Comparison of ENCODE assay signal across 18 cellular contexts in genomic region chr16:86199182-86199581, GRCh38.
DNase-seq lines count a peak whose midpoint lies in the region; ATAC-seq, FAIRE-seq and TF ChIP-seq lines count a peak whose summit lies in the region.
"Had no signal": no experiment of that assay in that cellular context is flagged by ENCODE, and none has a peak within 500 bp of the region (broad histone marks: within the 10 kb centered on the region; RNA-seq: fewer than 3 reads in every experiment).

No MANE protein-coding gene starts in this region.

- no peak overlapping the region for H3K4me2 ChIP-seq in K562 (ENCODE audit: insufficient read depth, low read length)
- H3K4me2 ChIP-seq: BLaER1 had no signal

- BruUV-seq in K562 (replicated peaks; lab: Mats Ljungman, UMichigan): no TSS peak

- H2AFZ ChIP-seq in K562 (ENCODE audit: low read depth, low read length): no peak overlapping the region

- in situ Hi-C loops in K562 (cut with MboI): no loop called here

- POLR2A ChIA-PET in K562 (lab: Yijun Ruan, JAX): no interaction called here
- POLR2A ChIA-PET in activated CD4-positive, alpha-beta T cell treated with anti-CD3 and anti-CD28 coated beads, Interleukin-2, amount 10 ng/mL, durations not matched to agents 7 days and 5 days (lab: Charles Lee): no interaction called here

- H3K4me1 ChIP-seq in K562 (replicated peaks in 1 of 2; ENCODE audit: control insufficient read depth in 2 of 2, insufficient read depth in 2 of 2, low read length in 2 of 2) (no peaks in the 10 kb centered on the region), prostate gland (replicated peaks) (no peaks in the 10 kb centered on the region)
- H3K4me1 ChIP-seq: BLaER1 had no signal

- peaks cover 62% of the 10 kb centered on the region for H3K27me3 Mint-ChIP-seq in activated CD4-positive, alpha-beta T cell treated with anti-CD3 and anti-CD28 coated beads, Interleukin-2, amount 10 ng/mL, durations not matched to agents 7 days and 5 days

- no peaks in the 10 kb centered on the region for H3K36me3 Mint-ChIP-seq in activated CD4-positive, alpha-beta T cell treated with anti-CD3 and anti-CD28 coated beads, Interleukin-2, amount 10 ng/mL, durations not matched to agents 7 days and 5 days (ENCODE audit: low read depth)
- H3K36me3 Mint-ChIP-seq: CD8-positive, alpha-beta memory T cell had no signal

- DNase-seq in K562 (ENCODE audit: extremely low read depth in 1 of 4, low spot score in 3 of 4) (no peak), islet precursor cell (peak; percentile 49), prostate gland (ENCODE audit: low spot score) (no peak), ureter (ENCODE audit: low spot score) (peak; percentile 32), Right ventricle myocardium inferior (ENCODE audit: missing footprints) (no peak)
- no peak for DNase-seq in activated CD4-positive, alpha-beta T cell treated with anti-CD3 and anti-CD28 coated beads, Interleukin-2, amount 10 ng/mL, durations not matched to agents 7 days and 5 days
- no peak for DNase-seq in activated naive CD4-positive, alpha-beta T cell (lab: John Stamatoyannopoulos, UW)
- DNase-seq: CD8-positive, alpha-beta memory T cell; GF-D8; GOT3; Karpas-422; MM.1S; NCI-H187 treated with DMSO at 0.1 percent for 48 hours; NCI-H2171; NCI-H446 treated with DMSO at 0.1 percent for 48 hours had no signal

- TF ChIP-seq CTCF in K562 (IDR thresholded peaks at IDR 0.05 in 2 of 3, conservative IDR thresholded peaks at IDR 0.05 in 1 of 3; ENCODE audit: insufficient read depth in 2 of 3, low read depth in 1 of 3, low read length in 3 of 3): no peak
- TF ChIP-seq CTCF in prostate gland (IDR thresholded peaks at IDR 0.05): no peak

- no peak overlapping the region for H3K9ac ChIP-seq in K562 (ENCODE audit: insufficient read depth in 1 of 2, low read depth in 2 of 2, low read length in 2 of 2)
- H3K9ac ChIP-seq: BLaER1 had no signal

- H3K9me3 Mint-ChIP-seq in activated CD4-positive, alpha-beta T cell treated with anti-CD3 and anti-CD28 coated beads, Interleukin-2, amount 10 ng/mL, durations not matched to agents 7 days and 5 days: no peaks in the 10 kb centered on the region
- H3K9me3 Mint-ChIP-seq: CD8-positive, alpha-beta memory T cell had no signal

- no peak for TF ChIP-seq EP300 in K562 (IDR thresholded peaks at IDR 0.05; ENCODE audit: low read length)

- H3K4me1 Mint-ChIP-seq in activated CD4-positive, alpha-beta T cell treated with anti-CD3 and anti-CD28 coated beads, Interleukin-2, amount 10 ng/mL, durations not matched to agents 7 days and 5 days: no peaks in the 10 kb centered on the region
- H3K4me1 Mint-ChIP-seq: CD8-positive, alpha-beta memory T cell had no signal

- H3K4me3 ChIP-seq in K562 (no peak overlapping the region), prostate gland (no peak overlapping the region)
- H3K4me3 ChIP-seq: BLaER1 had no signal

- TF ChIP-seq RAD21 in K562 (CRISPR knock-in tag; conservative IDR thresholded peaks at IDR 0.05 in 1 of 2, IDR thresholded peaks at IDR 0.05 in 1 of 2): no peak

- intact Hi-C loops in K562 (cut with micrococcal nuclease): no loop called here
- intact Hi-C loops in prostate gland (cut with DNase I): loop anchor here (2.0 to 5.0 kb wide), 3 partner anchors 47 to 316 kb away; no protein-coding TSS in a partner anchor
- intact Hi-C loops in Right ventricle myocardium inferior (cut with DNase I): no loop called here

- H3K9me3 ChIP-seq in K562 (replicated peaks; ENCODE audit: control insufficient read depth, insufficient read depth, low read depth, low read length) (no peaks in the 10 kb centered on the region), prostate gland (no peaks in the 10 kb centered on the region)
- H3K9me3 ChIP-seq: BLaER1 had no signal

- H3K27me3 ChIP-seq in K562 (ENCODE audit: control insufficient read depth in 2 of 2, insufficient read depth in 2 of 2, low read length in 2 of 2) (peaks cover 68% of the 10 kb centered on the region in 2 experiments), prostate gland (replicated peaks; ENCODE audit: insufficient read depth) (peaks cover 25% of the 10 kb centered on the region)

- 2% methylated on average over 7 of the region's 7 CpGs for WGBS in K562 (ENCODE audit: insufficient coverage, low coverage, missing lambda C conversion rate)
- WGBS in prostate gland: 12% methylated on average over 7 of the region's 7 CpGs

- ATAC-seq in K562: no peak
- no peak for ATAC-seq in GM19328 (IDR thresholded peaks at IDR 0.05; ENCODE audit: unreplicated experiment)
- no peak for ATAC-seq in Right ventricle myocardium inferior
- ATAC-seq: HepG2 had no signal

- H3K9me1 ChIP-seq in K562 (ENCODE audit: control insufficient read depth, insufficient read depth, low read length): no peaks in the 10 kb centered on the region

- H3K4me3 Mint-ChIP-seq in activated CD4-positive, alpha-beta T cell treated with anti-CD3 and anti-CD28 coated beads, Interleukin-2, amount 10 ng/mL, durations not matched to agents 7 days and 5 days: no peak overlapping the region
- H3K4me3 Mint-ChIP-seq: CD8-positive, alpha-beta memory T cell had no signal

- H3K36me3 ChIP-seq in K562 (ENCODE audit: control insufficient read depth, insufficient read depth, low read length) (no peaks in the 10 kb centered on the region), prostate gland (no peaks in the 10 kb centered on the region)
- H3K36me3 ChIP-seq: BLaER1 had no signal

- H3K27ac Mint-ChIP-seq in activated CD4-positive, alpha-beta T cell treated with anti-CD3 and anti-CD28 coated beads, Interleukin-2, amount 10 ng/mL, durations not matched to agents 7 days and 5 days: no peak overlapping the region
- H3K27ac Mint-ChIP-seq: CD8-positive, alpha-beta memory T cell had no signal

- CTCF ChIA-PET in K562 (lab: Yijun Ruan, JAX; ENCODE audit: low intra/inter-chr PET ratio): no interaction called here
- CTCF ChIA-PET in activated CD4-positive, alpha-beta T cell treated with anti-CD3 and anti-CD28 coated beads, Interleukin-2, amount 10 ng/mL, durations not matched to agents 7 days and 5 days (lab: Charles Lee): no interaction called here

- H3K79me2 ChIP-seq in K562 (ENCODE audit: control insufficient read depth, insufficient read depth, low read length): no peaks in the 10 kb centered on the region

- H3K27ac ChIP-seq in K562 (ENCODE audit: extremely low read depth, low read depth, low read length): no peak overlapping the region
- H3K27ac ChIP-seq in prostate gland: peak overlapping the region; percentile 54 to 67
- H3K27ac ChIP-seq: BLaER1 had no signal

- TF ChIP-seq POLR2A in K562 (conservative IDR thresholded peaks at IDR 0.05): no peak
- no peak for TF ChIP-seq POLR2A in prostate gland (IDR thresholded peaks at IDR 0.05)

- no peak for FAIRE-seq in K562 (lab: Jason Lieb, UNC)
- FAIRE-seq: HepG2 had no signal

- no peaks in the 10 kb centered on the region; the same call in 1 of the 2 replicates for H4K20me1 ChIP-seq in K562 (replicated peaks; ENCODE audit: control insufficient read depth, insufficient read depth, low read length)

TF ChIP-seq in K562, 482 proteins besides CTCF, POLR2A, EP300 and RAD21:
- no peak for TF ChIP-seq SP2 (IDR thresholded peaks at IDR 0.05; ENCODE audit: extremely low read depth, low read depth, low read length, poor library complexity, severe bottlenecking)
- no peak for TF ChIP-seq HOMEZ (CRISPR knock-in tag; IDR thresholded peaks at IDR 0.05)
- no peak for TF ChIP-seq RB1 (IDR thresholded peaks at IDR 0.05; ENCODE audit: low read depth)
- TF ChIP-seq POLR3A (IDR thresholded peaks at IDR 0.05; ENCODE audit: borderline replicate concordance, extremely low read depth, insufficient read depth, insufficient read length): no peak
- peak; percentile 75; the same call in 1 of the 2 replicates for TF ChIP-seq EZH2 (IDR thresholded peaks at IDR 0.05; ENCODE audit: borderline replicate concordance, low read depth, low read length)
- no peak for TF ChIP-seq FOXK1 (CRISPR knock-in tag; IDR thresholded peaks at IDR 0.05; ENCODE audit: borderline replicate concordance)
- no peak for TF ChIP-seq NFE2L1 (tag; IDR thresholded peaks at IDR 0.05; ENCODE audit: borderline replicate concordance, low read depth)
- no peak for TF ChIP-seq ZBTB11 (CRISPR knock-in tag; IDR thresholded peaks at IDR 0.05)
- no peak for TF ChIP-seq SRF (CRISPR knock-in tag; IDR thresholded peaks at IDR 0.05)

Comparison
In these comparisons a context has a peak if more than half of its experiments do, and no peak if none do; other contexts are left out.
1. DNase-seq: peak in islet precursor cell (single experiment) and ureter (single experiment); none in K562 (0 of 4), prostate gland (single experiment), activated CD4-positive, alpha-beta T cell treated with anti-CD3 and anti-CD28 coated beads, Interleukin-2, amount 10 ng/mL, durations not matched to agents 7 days and 5 days (single experiment), activated naive CD4-positive, alpha-beta T cell (0 of 4) and Right ventricle myocardium inferior (single experiment).